Comparison of ENCODE assay signal across 8 cellular contexts in genomic region chr12:55060470-55060869, GRCh38. TPM values are rescaled to one million over a fixed set of nuclear protein-coding genes. Genes with fewer than 3 reads are reported as not detected.
DNase-seq lines count a peak whose midpoint lies in the region; ATAC-seq and TF ChIP-seq lines count a peak whose summit lies in the region.

No MANE protein-coding gene starts in this region.

- no peaks in the 10 kb centered on the region for H3K9me3 Mint-ChIP-seq in activated T-cell treated with anti-CD3 and anti-CD28 coated beads, Interleukin-2, amount 50 U/mL, for 72 hours

- H3K4me3 Mint-ChIP-seq in activated T-cell treated with anti-CD3 and anti-CD28 coated beads, Interleukin-2, amount 50 U/mL, for 72 hours = no peak overlapping the region

- no peak for TF ChIP-seq POLR2A in vagina (IDR thresholded peaks at IDR 0.05)

- no peaks in the 10 kb centered on the region for H3K9me3 ChIP-seq in vagina
- peaks cover 2% of the 10 kb centered on the region for H3K9me3 ChIP-seq in aorta (ENCODE audit: control insufficient read depth, low read length)

- WGBS in aorta, 2 donors = 70 to 73% methylated on average over 2 of the region's 2 CpGs

- H3K36me3 ChIP-seq in vagina (no peaks in the 10 kb centered on the region), aorta (ENCODE audit: control insufficient read depth in 1 of 2, insufficient read depth in 2 of 2, low read length in 1 of 2) (no peaks in the 10 kb centered on the region)

- POLR2A ChIA-PET in GM10248 (lab: Yijun Ruan, JAX) = no interaction called here

- H3K27ac Mint-ChIP-seq in activated T-cell treated with anti-CD3 and anti-CD28 coated beads, Interleukin-2, amount 50 U/mL, for 72 hours = no peak overlapping the region

- no peak overlapping the region for H3K4me3 ChIP-seq in vagina
- H3K4me3 ChIP-seq in aorta (ENCODE audit: low read length in 2 of 2) = no peak overlapping the region

- H3K27ac ChIP-seq in vagina = no peak overlapping the region
- H3K27ac ChIP-seq in aorta (ENCODE audit: low read depth in 1 of 2, low read length in 2 of 2) = no peak overlapping the region

- ATAC-seq in GM19397 (IDR thresholded peaks at IDR 0.05; ENCODE audit: unreplicated experiment) (peak; percentile 98), HG03175 (IDR thresholded peaks at IDR 0.05; ENCODE audit: unreplicated experiment) (peak; percentile 99), aorta (ENCODE audit: low FRiP score) (no peak)
- ATAC-seq in activated T-cell treated with anti-CD3 and anti-CD28 coated beads, Interleukin-2, amount 50 U/mL, for 72 hours (replicated peaks in 1 of 2) = peak; percentile 100

- peaks cover 11% of the 10 kb centered on the region for H3K27me3 Mint-ChIP-seq in activated T-cell treated with anti-CD3 and anti-CD28 coated beads, Interleukin-2, amount 50 U/mL, for 72 hours (ENCODE audit: low read depth)

- H3K36me3 Mint-ChIP-seq in activated T-cell treated with anti-CD3 and anti-CD28 coated beads, Interleukin-2, amount 50 U/mL, for 72 hours (ENCODE audit: insufficient read depth in 2 of 2) = no peaks in the 10 kb centered on the region

- intact Hi-C loops in vagina (cut with DNase I) = loop anchor here (10.0 kb wide), 1 partner anchor 56 kb away; no protein-coding TSS in a partner anchor
- intact Hi-C loops in aorta (cut with DNase I) = no loop called here

- CTCF ChIA-PET in GM10248 (lab: Yijun Ruan, JAX) = no interaction called here

- DNase-seq in GM10248 (ENCODE audit: extremely low spot score) = peak; percentile 54
- DNase-seq in activated T-cell treated with anti-CD3 and anti-CD28 coated beads, Interleukin-2, amount 50 U/mL, for 72 hours = peak; percentile 51 to 64
- DNase-seq in NCI-H345 treated with DMSO at 0.1 percent for 48 hours (lab: John Stamatoyannopoulos, UW; ENCODE audit: unreplicated experiment) = no peak
- no peak for DNase-seq in vagina (ENCODE audit: extremely low spot score in 2 of 2)
- DNase-seq in NCI-H2196 treated with DMSO at 0.1 percent for 48 hours (lab: John Stamatoyannopoulos, UW; ENCODE audit: unreplicated experiment) = no peak
- DNase-seq in aorta = no peak

- H3K4me1 ChIP-seq in vagina (no peaks in the 10 kb centered on the region), aorta (ENCODE audit: control insufficient read depth in 1 of 2, insufficient read depth in 2 of 2, low read length in 2 of 2) (no peaks in the 10 kb centered on the region)

- no peak for TF ChIP-seq CTCF in GM10248 (IDR thresholded peaks at IDR 0.05; ENCODE audit: control extremely low read depth, extremely low read depth, low read depth, missing control alignments)
- TF ChIP-seq CTCF in vagina (IDR thresholded peaks at IDR 0.05) = no peak

- H3K27me3 ChIP-seq in vagina = no peaks in the 10 kb centered on the region
- peaks cover 0 to 3% of the 10 kb centered on the region in 2 donors for H3K27me3 ChIP-seq in aorta (ENCODE audit: control insufficient read depth in 1 of 2, insufficient read depth in 2 of 2, low read length in 1 of 2)

- peaks cover 19% of the 10 kb centered on the region for H3K4me1 Mint-ChIP-seq in activated T-cell treated with anti-CD3 and anti-CD28 coated beads, Interleukin-2, amount 50 U/mL, for 72 hours (ENCODE audit: low read depth)

RNA-seq across cellular contexts. Expression of gene NEUROD4, which starts 40.7 kb away (rescaled TPM):
- not detected for total RNA-seq in activated T-cell treated with anti-CD3 and anti-CD28 coated beads, Interleukin-2, amount 50 U/mL, for 72 hours
- total RNA-seq in vagina (not detected), aorta (not detected)
- not detected for polyA plus RNA-seq in aorta

Comparison
In these comparisons a context has a peak if more than half of its experiments do, and no peak if none do; other contexts are left out.
1. DNase-seq: peak in GM10248 (single experiment) and activated T-cell treated with anti-CD3 and anti-CD28 coated beads, Interleukin-2, amount 50 U/mL, for 72 hours (2 of 2); none in NCI-H345 treated with DMSO at 0.1 percent for 48 hours (single experiment), vagina (0 of 2), NCI-H2196 treated with DMSO at 0.1 percent for 48 hours (single experiment) and aorta (0 of 2).